In the genomic region with DNA sequence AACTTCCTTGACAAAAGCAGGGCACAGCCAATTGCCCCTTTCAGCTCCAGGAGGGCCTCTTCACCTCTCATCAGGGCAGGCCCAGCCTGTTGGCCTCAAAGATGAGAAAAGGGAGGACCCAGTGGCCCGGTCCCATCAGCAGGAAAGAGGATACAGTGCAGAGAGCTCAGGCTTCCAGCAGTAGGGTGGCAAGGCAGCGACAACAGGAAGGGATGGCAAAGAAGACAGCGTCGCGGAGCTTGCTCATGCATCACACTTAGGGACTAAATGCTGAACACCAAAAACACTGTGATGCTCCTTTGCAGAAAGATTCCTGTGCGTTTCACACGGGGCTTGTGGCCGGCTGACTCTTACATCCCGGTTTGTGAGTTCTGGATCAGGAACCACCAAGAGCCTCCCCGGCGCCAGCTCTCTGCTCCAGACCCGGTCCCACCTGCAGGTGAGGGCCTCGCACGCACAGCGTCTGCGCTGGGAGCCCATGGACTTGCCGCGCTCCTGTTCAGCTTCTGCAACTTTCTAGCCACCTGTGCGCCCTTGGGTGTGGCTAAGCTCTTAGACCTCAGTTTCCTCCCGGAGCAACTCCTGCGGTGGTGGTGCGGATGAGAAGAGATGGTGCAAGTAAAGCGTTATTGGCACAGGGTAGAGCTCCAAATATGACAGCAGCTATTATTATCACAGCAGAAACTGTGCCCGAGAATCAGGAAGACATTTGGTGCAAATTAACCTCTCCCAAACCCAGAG, we compare ENCODE assay signal across 14 cellular contexts. TPM values are rescaled to one million over a fixed set of nuclear protein-coding genes. Genes with fewer than 3 reads are reported as not detected.
DNase-seq lines count a peak whose midpoint lies in the region; ATAC-seq and TF ChIP-seq lines count a peak whose summit lies in the region.
"Had no signal": no experiment of that assay in that cellular context is flagged by ENCODE, and none has a peak within 500 bp of the region (broad histone marks: within the 10 kb centered on the region; RNA-seq: fewer than 3 reads in every experiment).

No MANE protein-coding gene starts in this region.

- H3K27me3 ChIP-seq in Loucy (ENCODE audit: insufficient read depth, low read length, poor library complexity, severe bottlenecking): no peaks in the 10 kb centered on the region
- no peaks in the 10 kb centered on the region for H3K27me3 ChIP-seq in neuronal stem cell (ENCODE audit: control insufficient read depth in 3 of 3, insufficient read depth in 3 of 3, low read depth in 1 of 3, low read length in 3 of 3)
- no peaks in the 10 kb centered on the region for H3K27me3 ChIP-seq in foreskin keratinocyte
- H3K27me3 ChIP-seq: cardiac muscle cell had no signal

- no peak for TF ChIP-seq CTCF in Loucy (conservative IDR thresholded peaks at IDR 0.05; ENCODE audit: low read length)
- no peak for TF ChIP-seq CTCF in foreskin keratinocyte (conservative IDR thresholded peaks at IDR 0.05)

- H3K27ac Mint-ChIP-seq in activated naive CD4-positive, alpha-beta T cell treated with anti-CD3 and anti-CD28 coated beads for 36 hours: no peak overlapping the region
- no peak overlapping the region for H3K27ac Mint-ChIP-seq in activated CD8-positive, alpha-beta T cell treated with anti-CD3 and anti-CD28 coated beads, Interleukin-2, amount 10 ng/mL, durations not matched to agents 7 days and 5 days

- no peaks in the 10 kb centered on the region for H3K79me2 ChIP-seq in Loucy (ENCODE audit: insufficient read depth, low read length)

- ATAC-seq in activated CD8-positive, alpha-beta T cell treated with anti-CD3 and anti-CD28 coated beads, Interleukin-2, amount 10 ng/mL, durations not matched to agents 7 days and 5 days: peak; percentile 58
- ATAC-seq in foreskin keratinocyte: no peak

- H3K27ac ChIP-seq in neuronal stem cell (replicated peaks; ENCODE audit: low read length) (no peak overlapping the region), foreskin keratinocyte (no peak overlapping the region)
- H3K27ac ChIP-seq: cardiac muscle cell had no signal

- H2BK15ac ChIP-seq in neuronal stem cell (ENCODE audit: low read length): no peak overlapping the region

- H2AFZ ChIP-seq in Loucy (ENCODE audit: low read length) (no peak overlapping the region), neuronal stem cell (ENCODE audit: low read length) (no peak overlapping the region)

- H4K8ac ChIP-seq in neuronal stem cell (ENCODE audit: low read depth, low read length): no peak overlapping the region

- H3K79me1 ChIP-seq in neuronal stem cell (ENCODE audit: low read depth, low read length): no peaks in the 10 kb centered on the region

- H3K4me2 ChIP-seq in Loucy (ENCODE audit: low read depth, low read length, poor library complexity, severe bottlenecking) (no peak overlapping the region), neuronal stem cell (ENCODE audit: insufficient read depth, low read length, poor library complexity, severe bottlenecking) (no peak overlapping the region)
- H3K4me2 ChIP-seq: SK-N-SH had no signal

- no peaks in the 10 kb centered on the region for H3K36me3 Mint-ChIP-seq in activated naive CD4-positive, alpha-beta T cell treated with anti-CD3 and anti-CD28 coated beads for 36 hours (ENCODE audit: low read depth)
- no peaks in the 10 kb centered on the region for H3K36me3 Mint-ChIP-seq in activated CD8-positive, alpha-beta T cell treated with anti-CD3 and anti-CD28 coated beads, Interleukin-2, amount 10 ng/mL, durations not matched to agents 7 days and 5 days (ENCODE audit: low read depth)

- no peak overlapping the region for H2BK120ac ChIP-seq in neuronal stem cell (ENCODE audit: low read depth, low read length)

- peak; percentile 19 for DNase-seq in activated naive CD4-positive, alpha-beta T cell treated with anti-CD3 and anti-CD28 coated beads for 36 hours
- DNase-seq in activated naive CD4-positive, alpha-beta T cell treated with anti-CD3 and anti-CD28 coated beads, Interleukin-2, amount 50 U/mL, for 16 hours: no peak
- peak; percentile 44 for DNase-seq in activated CD8-positive, alpha-beta T cell treated with anti-CD3 and anti-CD28 coated beads, Interleukin-2, amount 10 ng/mL, durations not matched to agents 7 days and 5 days
- DNase-seq in neuronal stem cell (ENCODE audit: low spot score): no peak
- DNase-seq in foreskin keratinocyte: no peak
- DNase-seq in NCI-H2196 (lab: John Stamatoyannopoulos, UW; ENCODE audit: unreplicated experiment): no peak
- no peak for DNase-seq in nucleus accumbens (lab: John Stamatoyannopoulos, UW)
- DNase-seq: EL, GOT3, KBM-7, NCI-H1694 treated with DMSO at 0.1 percent for 48 hours, SK-N-SH had no signal

- peaks cover 3% of the 10 kb centered on the region; the same call in 1 of the 2 replicates for H3F3A ChIP-seq in Loucy (ENCODE audit: low read depth)

- H3K9me3 ChIP-seq in Loucy (ENCODE audit: insufficient read depth, low read depth, low read length) (no peaks in the 10 kb centered on the region), neuronal stem cell (replicated peaks in 1 of 2; ENCODE audit: control insufficient read depth in 2 of 2, insufficient read depth in 1 of 2, low read depth in 1 of 2, low read length in 2 of 2) (peaks cover 0 to 2% of the 10 kb centered on the region in 2 donors)
- H3K9me3 ChIP-seq: SK-N-SH had no signal

- no CpG with 5 or more reads among the region's 24 CpGs for WGBS in neuronal stem cell (ENCODE audit: extremely low coverage in 2 of 2, insufficient read length in 2 of 2, insufficient replicate concordance in 1 of 2), 2 donors

- H2BK12ac ChIP-seq in neuronal stem cell (ENCODE audit: low read length): no peak overlapping the region

- H3K9ac ChIP-seq in Loucy (ENCODE audit: low read depth, low read length, poor library complexity, severe bottlenecking) (peak overlapping the region; percentile 25), neuronal stem cell (ENCODE audit: low read depth, low read length, poor library complexity) (no peak overlapping the region)
- H3K9ac ChIP-seq: SK-N-SH had no signal

- no peak overlapping the region for H3K23ac ChIP-seq in neuronal stem cell (ENCODE audit: low read depth, low read length, poor library complexity)

- H3K4me1 ChIP-seq in Loucy (ENCODE audit: insufficient read depth, low read length, poor library complexity, severe bottlenecking) (peaks cover 41% of the 10 kb centered on the region), neuronal stem cell (ENCODE audit: control insufficient read depth in 2 of 2, insufficient read depth in 1 of 2, low read depth in 1 of 2, low read length in 2 of 2) (peaks cover 5% of the 10 kb centered on the region in 2 donors), foreskin keratinocyte (peaks cover 9% of the 10 kb centered on the region)

- H3K4me3 Mint-ChIP-seq in activated naive CD4-positive, alpha-beta T cell treated with anti-CD3 and anti-CD28 coated beads for 36 hours: no peak overlapping the region
- peak overlapping the region; percentile 27 for H3K4me3 Mint-ChIP-seq in activated CD8-positive, alpha-beta T cell treated with anti-CD3 and anti-CD28 coated beads, Interleukin-2, amount 10 ng/mL, durations not matched to agents 7 days and 5 days

- intact Hi-C loops in activated naive CD4-positive, alpha-beta T cell treated with anti-CD3 and anti-CD28 coated beads for 36 hours (cut with micrococcal nuclease): loop anchor here (5.0 kb wide), 1 partner anchor 89 kb away; a partner anchor contains a TSS

- H3K9me3 Mint-ChIP-seq in activated naive CD4-positive, alpha-beta T cell treated with anti-CD3 and anti-CD28 coated beads for 36 hours: no peaks in the 10 kb centered on the region
- H3K9me3 Mint-ChIP-seq in activated CD8-positive, alpha-beta T cell treated with anti-CD3 and anti-CD28 coated beads, Interleukin-2, amount 10 ng/mL, durations not matched to agents 7 days and 5 days (ENCODE audit: insufficient read depth): no peaks in the 10 kb centered on the region

- H3K18ac ChIP-seq in neuronal stem cell (ENCODE audit: low read length): no peak overlapping the region

- H3K27me3 Mint-ChIP-seq in activated naive CD4-positive, alpha-beta T cell treated with anti-CD3 and anti-CD28 coated beads for 36 hours (ENCODE audit: low read depth): peaks cover 2% of the 10 kb centered on the region
- peaks cover 27% of the 10 kb centered on the region for H3K27me3 Mint-ChIP-seq in activated CD8-positive, alpha-beta T cell treated with anti-CD3 and anti-CD28 coated beads, Interleukin-2, amount 10 ng/mL, durations not matched to agents 7 days and 5 days (ENCODE audit: low read depth)

- H4K20me1 ChIP-seq in Loucy (ENCODE audit: insufficient read depth, low read length, poor library complexity, severe bottlenecking): no peaks in the 10 kb centered on the region

- H3K4me3 ChIP-seq in Loucy (ENCODE audit: low read length, poor library complexity, severe bottlenecking): no peak overlapping the region
- H3K4me3 ChIP-seq in neuronal stem cell (ENCODE audit: low read length in 2 of 2): no peak overlapping the region
- H3K4me3 ChIP-seq: cardiac muscle cell had no signal

- CTCF ChIA-PET in activated naive CD4-positive, alpha-beta T cell treated with anti-CD3 and anti-CD28 coated beads for 36 hours (lab: Charles Lee): interaction anchor here (0.8 kb wide), 1 partner anchor 15 kb away, joined by 3 read pairs; no protein-coding TSS in a partner anchor
- CTCF ChIA-PET in activated CD8-positive, alpha-beta T cell treated with anti-CD3 and anti-CD28 coated beads, Interleukin-2, amount 10 ng/mL, durations not matched to agents 7 days and 5 days (lab: Charles Lee): interaction anchor here (1.1 kb wide), 1 partner anchor 88 kb away, joined by 4 read pairs; a partner anchor contains a TSS

- H3K4ac ChIP-seq in neuronal stem cell (ENCODE audit: low read length): no peak overlapping the region

- no peak overlapping the region for H2BK5ac ChIP-seq in neuronal stem cell (ENCODE audit: low read length)

- H3K14ac ChIP-seq in neuronal stem cell (ENCODE audit: low read length): peak overlapping the region; percentile 91

- no peaks in the 10 kb centered on the region for H3K9me2 ChIP-seq in Loucy (replicated peaks; ENCODE audit: low read depth, low read length)
- H3K9me2 ChIP-seq: SK-N-SH had no signal

- POLR2A ChIA-PET in activated CD8-positive, alpha-beta T cell treated with anti-CD3 and anti-CD28 coated beads, Interleukin-2, amount 10 ng/mL, durations not matched to agents 7 days and 5 days (lab: Charles Lee): no interaction called here

- H2AK5ac ChIP-seq in neuronal stem cell (ENCODE audit: low read depth, low read length): no peak overlapping the region

- H4K91ac ChIP-seq in neuronal stem cell (ENCODE audit: low read depth, low read length, poor library complexity): no peak overlapping the region

- H3K4me1 Mint-ChIP-seq in activated naive CD4-positive, alpha-beta T cell treated with anti-CD3 and anti-CD28 coated beads for 36 hours (ENCODE audit: low read depth): peaks cover 15% of the 10 kb centered on the region
- peaks cover 35% of the 10 kb centered on the region for H3K4me1 Mint-ChIP-seq in activated CD8-positive, alpha-beta T cell treated with anti-CD3 and anti-CD28 coated beads, Interleukin-2, amount 10 ng/mL, durations not matched to agents 7 days and 5 days (ENCODE audit: low read depth)

- H3K36me3 ChIP-seq in Loucy (ENCODE audit: insufficient read depth, low read length): no peaks in the 10 kb centered on the region
- no peaks in the 10 kb centered on the region for H3K36me3 ChIP-seq in neuronal stem cell (replicated peaks in 1 of 2; ENCODE audit: control insufficient read depth in 2 of 2, insufficient read depth in 2 of 2, low read length in 2 of 2)
- H3K36me3 ChIP-seq: cardiac muscle cell had no signal

RNA-seq across cellular contexts. Expression of a gene that starts 15.3 kb away (rescaled TPM):
- 1 to 10 TPM; 6.1 to 6.2 TPM for total RNA-seq in activated naive CD4-positive, alpha-beta T cell treated with anti-CD3 and anti-CD28 coated beads for 36 hours
- total RNA-seq in activated CD8-positive, alpha-beta T cell treated with anti-CD3 and anti-CD28 coated beads, Interleukin-2, amount 10 ng/mL, durations not matched to agents 7 days and 5 days: 1 to 10 TPM; 6.2 to 8.1 TPM
- polyA plus RNA-seq in neuronal stem cell (2013, experiment 1 of 2): 31.6 TPM
- 32.9 TPM for polyA plus RNA-seq in neuronal stem cell (2013, experiment 2 of 2)
- 18.2 and 23.2 TPM in 2 replicates for total RNA-seq in foreskin keratinocyte
- polyA plus RNA-seq in foreskin keratinocyte: 5.4 and 7.8 TPM in 2 replicates

Comparison
In these comparisons a context has a peak if more than half of its experiments do, and no peak if none do; other contexts are left out.
1. DNase-seq: peak in activated naive CD4-positive, alpha-beta T cell treated with anti-CD3 and anti-CD28 coated beads for 36 hours (single experiment) and activated CD8-positive, alpha-beta T cell treated with anti-CD3 and anti-CD28 coated beads, Interleukin-2, amount 10 ng/mL, durations not matched to agents 7 days and 5 days (single experiment); none in activated naive CD4-positive, alpha-beta T cell treated with anti-CD3 and anti-CD28 coated beads, Interleukin-2, amount 50 U/mL, for 16 hours (single experiment), neuronal stem cell (single experiment), foreskin keratinocyte (0 of 2), NCI-H2196 (single experiment) and nucleus accumbens (0 of 56).